In the genomic region with DNA sequence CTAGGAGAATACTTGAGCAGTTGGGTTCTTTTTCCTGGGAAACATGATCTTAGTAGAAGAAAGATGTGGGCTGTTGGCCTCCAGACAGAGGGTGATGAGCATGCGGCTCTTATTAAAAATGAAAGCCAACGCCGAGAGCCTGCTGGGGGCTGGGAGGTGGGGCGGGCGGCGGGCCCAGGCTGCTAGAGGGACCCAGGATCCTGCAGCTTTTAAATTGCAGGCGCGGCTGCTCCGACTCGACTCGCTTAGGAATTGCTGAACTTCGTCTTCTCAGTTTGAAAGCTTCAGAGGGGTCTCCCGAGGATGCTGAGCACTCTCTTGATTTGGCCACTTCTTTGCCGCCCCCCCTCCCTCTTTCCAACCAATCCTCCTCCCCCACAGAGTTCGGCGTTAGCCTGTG, we compare ENCODE assay signal across 1 cellular context.
TF ChIP-seq lines count a peak whose summit lies in the region.

No MANE protein-coding gene starts in this region.

TF ChIP-seq in GM12878, 131 proteins besides CTCF, POLR2A, EP300 and RAD21 (continued from another document):
- TF ChIP-seq ZNF274 (IDR thresholded peaks at IDR 0.05; ENCODE audit: insufficient read depth, insufficient read length), result no peak
- peak; percentile 41 for TF ChIP-seq JUNB (IDR thresholded peaks at IDR 0.05)
